Comparison of ENCODE assay signal across 8 cellular contexts in the genomic region with DNA sequence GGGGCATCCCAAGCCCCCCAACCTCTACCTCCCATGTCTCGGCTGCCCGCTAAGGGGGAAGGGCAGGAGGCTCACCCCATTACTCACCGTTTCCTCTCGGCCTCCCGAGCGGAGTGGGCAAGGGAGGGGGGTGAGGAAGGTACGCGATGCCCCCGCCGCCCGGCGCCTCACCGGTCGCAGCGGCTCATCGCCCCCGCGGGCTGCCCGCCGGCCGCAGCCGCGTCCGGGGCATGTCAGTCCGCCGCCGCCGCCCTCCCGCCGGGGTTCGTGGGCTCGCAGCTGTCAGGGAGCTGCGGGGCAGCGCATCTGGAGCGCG. TPM values are rescaled to one million over a fixed set of nuclear protein-coding genes. Genes with fewer than 3 reads are reported as not detected.
A peak's percentile ranks its signal among the peaks of the same experiment; 100 is the strongest.
DNase-seq lines count a peak whose midpoint lies in the region; TF ChIP-seq lines count a peak whose summit lies in the region.

No MANE protein-coding gene starts in this region.

- no peaks in the 10 kb centered on the region for H3K36me3 Mint-ChIP-seq in activated naive CD4-positive, alpha-beta T cell treated with anti-CD3 and anti-CD28 coated beads, Interleukin-2, amount 50 U/mL, for 24 hours

- peaks cover 40% of the 10 kb centered on the region for H3K27me3 Mint-ChIP-seq in activated naive CD4-positive, alpha-beta T cell treated with anti-CD3 and anti-CD28 coated beads, Interleukin-2, amount 50 U/mL, for 24 hours

- H3K36me3 ChIP-seq in OCI-LY3 (replicated peaks; ENCODE audit: low read depth, low read length) (no peaks in the 10 kb centered on the region), osteoblast (ENCODE audit: insufficient read depth, low read length) (no peaks in the 10 kb centered on the region)

- no peak overlapping the region for H3K27ac Mint-ChIP-seq in activated naive CD4-positive, alpha-beta T cell treated with anti-CD3 and anti-CD28 coated beads, Interleukin-2, amount 50 U/mL, for 24 hours

- H3K4me3 ChIP-seq in OCI-LY3 (ENCODE audit: low read length) = peak overlapping the region; percentile 85
- H3K4me3 ChIP-seq in epithelial cell of proximal tubule (ENCODE audit: low read depth, low read length) = peak overlapping the region; percentile 49
- peak overlapping the region; percentile 61 for H3K4me3 ChIP-seq in osteoblast (ENCODE audit: insufficient read depth, low read length)

- peaks cover 26% of the 10 kb centered on the region for H3K4me1 Mint-ChIP-seq in activated naive CD4-positive, alpha-beta T cell treated with anti-CD3 and anti-CD28 coated beads, Interleukin-2, amount 50 U/mL, for 24 hours

- H3K27me3 ChIP-seq in OCI-LY3 (ENCODE audit: low read depth, low read length) (peaks cover 20% of the 10 kb centered on the region), osteoblast (ENCODE audit: insufficient read depth, low read length) (peaks cover 32% of the 10 kb centered on the region)

- H3K4me2 ChIP-seq in OCI-LY3 (ENCODE audit: low read length) (peak overlapping the region; percentile 94), osteoblast (ENCODE audit: insufficient read depth, low read length) (peak overlapping the region; percentile 84)

- no peaks in the 10 kb centered on the region for H3K9me3 ChIP-seq in OCI-LY3 (ENCODE audit: insufficient read depth, low read length)
- H3K9me3 ChIP-seq in osteoblast (ENCODE audit: low read depth, low read length) = no peaks in the 10 kb centered on the region

- TF ChIP-seq CTCF in OCI-LY3 (IDR thresholded peaks at IDR 0.05; ENCODE audit: low read depth, low read length) (no peak), epithelial cell of proximal tubule (conservative IDR thresholded peaks at IDR 0.05; ENCODE audit: low read depth, low read length) (no peak), osteoblast (IDR thresholded peaks at IDR 0.05; ENCODE audit: extremely low read depth, low read depth, low read length) (no peak)

- no peak for DNase-seq in activated naive CD4-positive, alpha-beta T cell treated with anti-CD3 and anti-CD28 coated beads, Interleukin-2, amount 50 U/mL, for 16 hours
- DNase-seq in epithelial cell of proximal tubule (ENCODE audit: low read depth) = no peak
- peak; percentile 88 for DNase-seq in osteoblast (ENCODE audit: insufficient read length, low spot score, missing footprints)
- DNase-seq in NCI-H2081 treated with DMSO at 0.1 percent for 48 hours (lab: John Stamatoyannopoulos, UW) = no peak
- DNase-seq in KG1 (lab: John Stamatoyannopoulos, UW) = no peak
- DNase-seq in Ammon's horn (ENCODE audit: low spot score) = no peak

- H3K27ac ChIP-seq in OCI-LY3 (ENCODE audit: low read length) (no peak overlapping the region), osteoblast (ENCODE audit: low read depth, low read length) (no peak overlapping the region)

- H4K20me1 ChIP-seq in OCI-LY3 (ENCODE audit: insufficient read depth, low read length) (no peaks in the 10 kb centered on the region), osteoblast (ENCODE audit: insufficient read depth, low read length) (no peaks in the 10 kb centered on the region)

- no peaks in the 10 kb centered on the region for H3K9me3 Mint-ChIP-seq in activated naive CD4-positive, alpha-beta T cell treated with anti-CD3 and anti-CD28 coated beads, Interleukin-2, amount 50 U/mL, for 24 hours

- H3K4me3 Mint-ChIP-seq in activated naive CD4-positive, alpha-beta T cell treated with anti-CD3 and anti-CD28 coated beads, Interleukin-2, amount 50 U/mL, for 24 hours = peak overlapping the region; percentile 83

- H2AFZ ChIP-seq in OCI-LY3 (ENCODE audit: low read depth, low read length) (peak overlapping the region; percentile 77), osteoblast (ENCODE audit: low read length) (peak overlapping the region; percentile 65)

- H3K79me2 ChIP-seq in OCI-LY3 (ENCODE audit: low read length) (no peaks in the 10 kb centered on the region), osteoblast (ENCODE audit: insufficient read depth, low read length) (no peaks in the 10 kb centered on the region)

- H3K4me1 ChIP-seq in OCI-LY3 (ENCODE audit: low read length) (peaks cover 13% of the 10 kb centered on the region), osteoblast (ENCODE audit: insufficient read depth, low read length) (peaks cover 5% of the 10 kb centered on the region)

- peak overlapping the region; percentile 64 for H3K9ac ChIP-seq in OCI-LY3 (ENCODE audit: low read length)

RNA-seq across cellular contexts. Expression of a gene that starts 0.5 kb away (rescaled TPM):
- total RNA-seq in epithelial cell of proximal tubule = 0.12 TPM in 1 of 2 replicates, not detected in the other
- total RNA-seq in osteoblast = under 0.01 TPM in 2 replicates
